Comparison of ENCODE assay signal across 22 cellular contexts in genomic region chr14:64562432-64562831, GRCh38. TPM values are rescaled to one million over a fixed set of nuclear protein-coding genes. Genes with fewer than 3 reads are reported as not detected.
"Had no signal": no experiment of that assay in that cellular context is flagged by ENCODE, and none has a peak within 500 bp of the region (broad histone marks: within the 10 kb centered on the region; RNA-seq: fewer than 3 reads in every experiment).

No MANE protein-coding gene starts in this region.

- H3K4me1 ChIP-seq: body of pancreas had no signal

- H3K27me3 ChIP-seq: body of pancreas, gastrocnemius medialis, heart right ventricle, upper lobe of left lung had no signal

- H3K36me3 ChIP-seq: gastrocnemius medialis, heart right ventricle, upper lobe of left lung had no signal

- DNase-seq: activated B cell treated with CpG ODN at 0.5 μM for 24 hours; activated CD4-positive, alpha-beta T cell treated with anti-CD3 and anti-CD28 coated beads for 48 hours; activated CD8-positive, alpha-beta memory T cell treated with anti-CD3 and anti-CD28 coated beads, Interleukin-2, amount 50 U/mL, for 4 hours; activated CD8-positive, alpha-beta T cell treated with anti-CD3 and anti-CD28 coated beads, Interleukin-2, amount 10 ng/mL, durations not matched to agents 7 days and 5 days; activated gamma-delta T cell; activated T-cell treated with anti-CD3 and anti-CD28 coated beads, Interleukin-2, amount 50 U/mL, for 72 hours; amniotic stem cell; body of pancreas; effector CD4-positive, alpha-beta T cell; gastrocnemius medialis; heart right ventricle; nephron progenitor cell; right cardiac atrium; stimulated activated CD4-positive, alpha-beta T cell treated with anti-CD3 and anti-CD28 coated beads, Interleukin-4, amount 100 ng/mL, for 4 hours; stimulated activated CD8-positive, alpha-beta memory T cell treated with anti-CD3 and anti-CD28 coated beads, Interleukin-4, amount 100 ng/mL, for 48 hours; stimulated activated naive CD4-positive, alpha-beta T cell treated with Interleukin-2 at 50 U/mL for 16 hours; substantia nigra; upper lobe of left lung had no signal

- H3K4me3 ChIP-seq: body of pancreas, coronary artery, gastrocnemius medialis, heart right ventricle, skin epidermis, upper lobe of left lung had no signal

- H3K27ac ChIP-seq: body of pancreas, coronary artery, gastrocnemius medialis, heart right ventricle, skin epidermis, upper lobe of left lung had no signal

- H3K9me3 ChIP-seq: body of pancreas, gastrocnemius medialis, heart right ventricle, upper lobe of left lung had no signal

- ATAC-seq: activated CD8-positive, alpha-beta T cell treated with anti-CD3 and anti-CD28 coated beads, Interleukin-2, amount 10 ng/mL, durations not matched to agents 7 days and 5 days; activated naive CD4-positive, alpha-beta T cell treated with anti-CD3 and anti-CD28 coated beads, Interleukin-2, amount 50 U/mL, for 72 hours; activated T-cell treated with anti-CD3 and anti-CD28 coated beads, Interleukin-2, amount 50 U/mL, for 72 hours; body of pancreas; left lobe of liver had no signal

RNA-seq across cellular contexts. Expression of gene PPP1R36, which starts 12.7 kb away (rescaled TPM):
- total RNA-seq: activated B cell treated with CpG ODN at 0.5 μM for 24 hours; activated naive CD4-positive, alpha-beta T cell treated with anti-CD3 and anti-CD28 coated beads, Interleukin-2, amount 50 U/mL, for 72 hours had no signal
